8 cellular contexts compared by ENCODE assay signal in genomic region chr4:176340871-176341685, GRCh38. TPM values are rescaled to one million over a fixed set of nuclear protein-coding genes. Genes with fewer than 3 reads are reported as not detected.
DNase-seq lines count a peak whose midpoint lies in the region; ATAC-seq, FAIRE-seq and TF ChIP-seq lines count a peak whose summit lies in the region.

No MANE protein-coding gene starts in this region.

- H4K20me1 ChIP-seq in HepG2 (ENCODE audit: insufficient read depth, low read length): no peaks in the 10 kb centered on the region

- H3K9me3 Mint-ChIP-seq in activated CD4-positive, alpha-beta T cell treated with anti-CD3 and anti-CD28 coated beads, Interleukin-2, amount 10 ng/mL, durations not matched to agents 7 days and 5 days: peaks cover 7% of the 10 kb centered on the region

- CTCF ChIA-PET in activated CD4-positive, alpha-beta T cell treated with anti-CD3 and anti-CD28 coated beads, Interleukin-2, amount 10 ng/mL, durations not matched to agents 7 days and 5 days (lab: Charles Lee): interaction anchor here (0.6 to 1.0 kb wide), 5 partner anchors 15 to 393 kb away, joined by 3 to 5 read pairs (median 4); no protein-coding TSS in a partner anchor
- CTCF ChIA-PET in HepG2 (lab: Yijun Ruan, JAX; ENCODE audit: low intra/inter-chr PET ratio, low total read pairs): interaction anchor here (1.7 kb wide), 1 partner anchor 394 kb away, joined by 7 read pairs; no protein-coding TSS in a partner anchor

- TF ChIP-seq CTCF in HFF-Myc (IDR thresholded peaks at IDR 0.05; ENCODE audit: low read depth, low read length, missing control alignments) (peak; percentile 46), HepG2 (CRISPR knock-in tag; IDR thresholded peaks at IDR 0.05) (peak; percentile 51)

- no peaks in the 10 kb centered on the region for H3K4me1 ChIP-seq in HepG2 (ENCODE audit: insufficient read depth, low read length)

- no peak for TF ChIP-seq RAD21 in HepG2 (CRISPR knock-in tag; IDR thresholded peaks at IDR 0.05)

- H3K9ac ChIP-seq in HepG2 (ENCODE audit: insufficient read depth, low read depth, low read length): no peak overlapping the region

- peaks cover 21% of the 10 kb centered on the region for H3K9me3 ChIP-seq in HepG2 (ENCODE audit: low read length)

- H3K27me3 Mint-ChIP-seq in activated CD4-positive, alpha-beta T cell treated with anti-CD3 and anti-CD28 coated beads, Interleukin-2, amount 10 ng/mL, durations not matched to agents 7 days and 5 days: no peaks in the 10 kb centered on the region

- peaks cover 9% of the 10 kb centered on the region for H3K36me3 Mint-ChIP-seq in activated CD4-positive, alpha-beta T cell treated with anti-CD3 and anti-CD28 coated beads, Interleukin-2, amount 10 ng/mL, durations not matched to agents 7 days and 5 days (ENCODE audit: low read depth)

- in situ Hi-C loops in HepG2 (cut with HindIII; ENCODE audit: extremely low pct_ligation_motif_present, low pct_unique_long_range_greater_than_20kb): loop anchor here (25.0 kb wide), 3 partner anchors 204 to 404 kb away; no protein-coding TSS in a partner anchor

- H3K79me2 ChIP-seq in HepG2 (ENCODE audit: insufficient read depth, low read length): no peaks in the 10 kb centered on the region

- H3K4me1 Mint-ChIP-seq in activated CD4-positive, alpha-beta T cell treated with anti-CD3 and anti-CD28 coated beads, Interleukin-2, amount 10 ng/mL, durations not matched to agents 7 days and 5 days: peaks cover 1% of the 10 kb centered on the region

- no peak overlapping the region for H3K27ac ChIP-seq in HepG2 (ENCODE audit: extremely low read length, insufficient read depth, low read length)

- no peak overlapping the region for H3K27ac Mint-ChIP-seq in activated CD4-positive, alpha-beta T cell treated with anti-CD3 and anti-CD28 coated beads, Interleukin-2, amount 10 ng/mL, durations not matched to agents 7 days and 5 days

- no peaks in the 10 kb centered on the region for H3K27me3 ChIP-seq in HepG2 (ENCODE audit: control insufficient read depth in 1 of 2, insufficient read depth in 2 of 2, low read length in 2 of 2)

- H2AFZ ChIP-seq in HepG2 (ENCODE audit: low read length): no peak overlapping the region

- H3K4me3 Mint-ChIP-seq in activated CD4-positive, alpha-beta T cell treated with anti-CD3 and anti-CD28 coated beads, Interleukin-2, amount 10 ng/mL, durations not matched to agents 7 days and 5 days: no peak overlapping the region

- FAIRE-seq in HepG2 (lab: Jason Lieb, UNC): no peak
- no peak for FAIRE-seq in urothelium cell line (lab: Jason Lieb, UNC)

- H3K4me3 ChIP-seq in HFF-Myc (replicated peaks; ENCODE audit: low read depth, low read length): no peak overlapping the region
- no peak overlapping the region for H3K4me3 ChIP-seq in HepG2 (replicated peaks in 1 of 3; ENCODE audit: insufficient read depth in 1 of 3, low read depth in 2 of 3, low read length in 3 of 3)

- peak; percentile 75 for ATAC-seq in HepG2

- H3K4me2 ChIP-seq in HepG2 (ENCODE audit: low read depth, low read length): no peak overlapping the region

- POLR2A ChIA-PET in activated CD4-positive, alpha-beta T cell treated with anti-CD3 and anti-CD28 coated beads, Interleukin-2, amount 10 ng/mL, durations not matched to agents 7 days and 5 days (lab: Charles Lee): no interaction called here
- POLR2A ChIA-PET in HepG2 (lab: Yijun Ruan, JAX): no interaction called here

- 45% methylated on average over 8 of the region's 8 CpGs for WGBS in HepG2 (ENCODE audit: low lambda C conversion rate)

- DNase-seq in activated CD4-positive, alpha-beta T cell treated with anti-CD3 and anti-CD28 coated beads, Interleukin-2, amount 10 ng/mL, durations not matched to agents 7 days and 5 days: peak; percentile 37
- no peak for DNase-seq in activated CD4-positive, alpha-beta T cell treated with anti-CD3 and anti-CD28 coated beads for 48 hours
- DNase-seq in HFF-Myc (ENCODE audit: extremely low read depth, low read depth): no peak
- peak; percentile 47 for DNase-seq in NCI-H2227 treated with DMSO at 0.1 percent for 48 hours (lab: John Stamatoyannopoulos, UW)
- peak; percentile 17 for DNase-seq in central memory CD4-positive, alpha-beta T cell
- peak; percentile 24 for DNase-seq in HepG2 (ENCODE audit: low spot score)
- peak; percentile 29 for DNase-seq in urothelium cell line (ENCODE audit: low spot score)
- no peak for DNase-seq in effector CD4-positive, alpha-beta T cell

- BruUV-seq in HepG2 (replicated peaks; lab: Mats Ljungman, UMichigan): no TSS peak

- TF ChIP-seq POLR2A in HepG2 (IDR thresholded peaks at IDR 0.05; ENCODE audit: insufficient read depth in 1 of 2, low read depth in 2 of 2, low read length in 2 of 2): no peak

- intact Hi-C loops in HepG2 (cut with micrococcal nuclease; ENCODE audit: unreplicated experiment): loop anchor here (1.0 to 10.0 kb wide), 5 partner anchors 64 to 1576 kb away; no protein-coding TSS in a partner anchor

- TF ChIP-seq EP300 in HepG2 (IDR thresholded peaks at IDR 0.05; ENCODE audit: low read depth in 2 of 2, low read length in 2 of 2) (no peak), HepG2 (CRISPR knock-in tag; IDR thresholded peaks at IDR 0.05; ENCODE audit: borderline replicate concordance) (no peak)

- no peaks in the 10 kb centered on the region for H3K36me3 ChIP-seq in HepG2 (replicated peaks in 1 of 2; ENCODE audit: control insufficient read depth in 1 of 2, insufficient read depth in 2 of 2, low read length in 2 of 2)

TF ChIP-seq in HepG2, 621 proteins besides CTCF, POLR2A, EP300 and RAD21 (continues in another document):
- TF ChIP-seq ZNF280B (CRISPR knock-in tag; IDR thresholded peaks at IDR 0.05; ENCODE audit: borderline replicate concordance) (no peak), ZNF362 (CRISPR knock-in tag; IDR thresholded peaks at IDR 0.05; ENCODE audit: borderline replicate concordance) (peak; percentile 91), STAG1 (CRISPR knock-in tag; IDR thresholded peaks at IDR 0.05) (peak; percentile 66), HES4 (CRISPR knock-in tag; IDR thresholded peaks at IDR 0.05; ENCODE audit: borderline replicate concordance) (no peak), SMC3 (IDR thresholded peaks at IDR 0.05; ENCODE audit: low read length) (peak; percentile 56), ZNF780A (CRISPR knock-in tag; IDR thresholded peaks at IDR 0.05) (no peak), ZNF33B (CRISPR knock-in tag; IDR thresholded peaks at IDR 0.05) (no peak), XBP1 (CRISPR knock-in tag; IDR thresholded peaks at IDR 0.05) (no peak), ZNF75D (CRISPR knock-in tag; IDR thresholded peaks at IDR 0.05; ENCODE audit: borderline replicate concordance) (no peak), U2AF2 (IDR thresholded peaks at IDR 0.05; ENCODE audit: low read depth, low read length) (no peak), SP2 (CRISPR knock-in tag; IDR thresholded peaks at IDR 0.05) (no peak), KDM2A (CRISPR knock-in tag; IDR thresholded peaks at IDR 0.05; ENCODE audit: borderline replicate concordance, low read depth) (no peak), ZSCAN22 (CRISPR knock-in tag; IDR thresholded peaks at IDR 0.05) (no peak), ZNF891 (CRISPR knock-in tag; IDR thresholded peaks at IDR 0.05) (no peak)

RNA-seq across cellular contexts. Expression of gene SPCS3, which starts 21.3 kb away (rescaled TPM):
- 100 to 1,000 TPM; 154 to 186 TPM for total RNA-seq in activated CD4-positive, alpha-beta T cell treated with anti-CD3 and anti-CD28 coated beads, Interleukin-2, amount 10 ng/mL, durations not matched to agents 7 days and 5 days
- total RNA-seq in HepG2 (2016; rRNA removed; fragmentation: Illumina TruSeq; extraction: Trizol): 47.2 and 57.0 TPM in 2 replicates
- total RNA-seq in HepG2 (2016; cell fraction: cytosol; rRNA removed; fragmentation: Illumina TruSeq; extraction: Trizol; ENCODE audit: low read depth): 8.6 and 10.3 TPM in 2 replicates
- 52.2 and 60.9 TPM in 2 replicates for total RNA-seq in HepG2 (2016; cell fraction: insoluble cytoplasmic fraction; rRNA removed; fragmentation: Illumina TruSeq; extraction: Trizol)
- total RNA-seq in HepG2 (2016; cell fraction: membrane; rRNA removed; fragmentation: Illumina TruSeq; extraction: Trizol): 15.1 and 18.8 TPM in 2 replicates
- total RNA-seq in HepG2 (2016; cell fraction: nucleus; rRNA removed; fragmentation: Illumina TruSeq; extraction: Trizol): 84.2 and 90.4 TPM in 2 replicates
- 23.5 and 26.3 TPM in 2 replicates for polyA plus RNA-seq in HepG2 (2011; rRNA removed)
- polyA plus RNA-seq in HepG2 (2011; cell fraction: cytosol; rRNA removed): 11.0 and 16.7 TPM in 2 replicates
- polyA plus RNA-seq in HepG2 (2011; cell fraction: nucleus; rRNA removed): 23.0 and 25.6 TPM in 2 replicates
- 27.2 and 30.8 TPM in 2 replicates for polyA plus RNA-seq in HepG2 (2012)
- 12.2 and 19.7 TPM in 2 replicates for polyA plus RNA-seq in HepG2 (2016; cell fraction: cytosol; fragmentation: Illumina TruSeq; extraction: Trizol; ENCODE audit: low read depth)
- 34.6 and 35.9 TPM in 2 replicates for polyA plus RNA-seq in HepG2 (2016; cell fraction: insoluble cytoplasmic fraction; fragmentation: Illumina TruSeq; extraction: Trizol; ENCODE audit: low read depth)
- 9.4 and 10.0 TPM in 2 replicates for polyA plus RNA-seq in HepG2 (2016; cell fraction: membrane; fragmentation: Illumina TruSeq; extraction: Trizol; ENCODE audit: low read depth)
- polyA plus RNA-seq in HepG2 (2016; cell fraction: nucleus; fragmentation: Illumina TruSeq; extraction: Trizol; ENCODE audit: insufficient read depth, low read depth): 80.2 and 84.3 TPM in 2 replicates
- 16.3 and 39.4 TPM in 2 replicates for polyA minus RNA-seq in HepG2 (2011; rRNA and poly(A)+ RNA removed; ENCODE audit: low replicate concordance)
- polyA minus RNA-seq in HepG2 (2011; cell fraction: cytosol; rRNA and poly(A)+ RNA removed): 21.6 and 23.5 TPM in 2 replicates
- 68.1 and 82.7 TPM in 2 replicates for polyA minus RNA-seq in HepG2 (2011; cell fraction: nucleus; rRNA and poly(A)+ RNA removed)

Comparison
In these comparisons a context has a peak if more than half of its experiments do, and no peak if none do; other contexts are left out.
1. DNase-seq: peak in activated CD4-positive, alpha-beta T cell treated with anti-CD3 and anti-CD28 coated beads, Interleukin-2, amount 10 ng/mL, durations not matched to agents 7 days and 5 days (single experiment), NCI-H2227 treated with DMSO at 0.1 percent for 48 hours (single experiment), central memory CD4-positive, alpha-beta T cell (single experiment), HepG2 (single experiment) and urothelium cell line (single experiment); none in activated CD4-positive, alpha-beta T cell treated with anti-CD3 and anti-CD28 coated beads for 48 hours (single experiment), HFF-Myc (single experiment) and effector CD4-positive, alpha-beta T cell (single experiment).